ENCODE assay signal across 19 cellular contexts in genomic region chr4:98249831-98250230, GRCh38. TPM values are rescaled to one million over a fixed set of nuclear protein-coding genes. Genes with fewer than 3 reads are reported as not detected.
DNase-seq lines count a peak whose midpoint lies in the region; ATAC-seq, FAIRE-seq and TF ChIP-seq lines count a peak whose summit lies in the region.
"Had no signal": no experiment of that assay in that cellular context is flagged by ENCODE, and none has a peak within 500 bp of the region (broad histone marks: within the 10 kb centered on the region; RNA-seq: fewer than 3 reads in every experiment).

No MANE protein-coding gene starts in this region.

- POLR2A ChIA-PET in A549 (lab: Yijun Ruan, JAX), result no interaction called here
- POLR2A ChIA-PET in A673 (lab: Charles Lee; ENCODE audit: low non-redundant PET), result no interaction called here

- ATAC-seq in A549, result no peak
- ATAC-seq: CD8-positive, alpha-beta T cell had no signal

- H3K4me1 Mint-ChIP-seq in activated naive CD4-positive, alpha-beta T cell treated with anti-CD3 and anti-CD28 coated beads, Interleukin-2, amount 50 U/mL, for 24 hours, result peaks cover 14% of the 10 kb centered on the region
- H3K4me1 Mint-ChIP-seq in activated T-helper 1 cell treated with anti-CD3 and anti-CD28 coated beads, Interleukin-12 subunit alpha, Interleukin-12 subunit beta, Interleukin-2, Interleukin-4 antibody, amounts not matched to agents 30 ng/mL and 10 ng/mL and 1 ng/mL, durations not matched to agents 14 hours and 24 hours and 36 hours (ENCODE audit: low read depth), result peaks cover 18% of the 10 kb centered on the region
- H3K4me1 Mint-ChIP-seq: H9 had no signal

- H3K36me3 Mint-ChIP-seq in activated naive CD4-positive, alpha-beta T cell treated with anti-CD3 and anti-CD28 coated beads, Interleukin-2, amount 50 U/mL, for 24 hours, result no peaks in the 10 kb centered on the region
- H3K36me3 Mint-ChIP-seq in activated T-helper 1 cell treated with anti-CD3 and anti-CD28 coated beads, Interleukin-12 subunit alpha, Interleukin-12 subunit beta, Interleukin-2, Interleukin-4 antibody, amounts not matched to agents 30 ng/mL and 10 ng/mL and 1 ng/mL, durations not matched to agents 14 hours and 24 hours and 36 hours (ENCODE audit: low read depth), result no peaks in the 10 kb centered on the region
- H3K36me3 Mint-ChIP-seq: CD8-positive, alpha-beta T cell had no signal

- H3K4me3 ChIP-seq in A549 (no peak overlapping the region), A673 (ENCODE audit: low read depth, low read length, poor library complexity, severe bottlenecking) (no peak overlapping the region)
- H3K4me3 ChIP-seq: GM23248 had no signal

- no TSS peak for BruUV-seq in A673 (replicated peaks; lab: Mats Ljungman, UMichigan)

- H3K4me2 ChIP-seq in A549, result no peak overlapping the region

- no peak for TF ChIP-seq RAD21 in A549 (conservative IDR thresholded peaks at IDR 0.05 in 1 of 2, IDR thresholded peaks at IDR 0.05 in 1 of 2)

- peak overlapping the region; percentile 0 for H3K27ac Mint-ChIP-seq in activated naive CD4-positive, alpha-beta T cell treated with anti-CD3 and anti-CD28 coated beads, Interleukin-2, amount 50 U/mL, for 24 hours
- peak overlapping the region; percentile 25 for H3K27ac Mint-ChIP-seq in activated T-helper 1 cell treated with anti-CD3 and anti-CD28 coated beads, Interleukin-12 subunit alpha, Interleukin-12 subunit beta, Interleukin-2, Interleukin-4 antibody, amounts not matched to agents 30 ng/mL and 10 ng/mL and 1 ng/mL, durations not matched to agents 14 hours and 24 hours and 36 hours
- H3K27ac Mint-ChIP-seq: CD8-positive, alpha-beta T cell; HFFc6 had no signal

- H3K4me1 ChIP-seq in A549 (no peaks in the 10 kb centered on the region), A673 (ENCODE audit: insufficient read depth, low read length, poor library complexity, severe bottlenecking) (no peaks in the 10 kb centered on the region)

- TF ChIP-seq EP300 in A549 (IDR thresholded peaks at IDR 0.05), result no peak

- no peaks in the 10 kb centered on the region for H3K27me3 ChIP-seq in A673 (replicated peaks; ENCODE audit: insufficient read depth, low read depth, low read length, poor library complexity)

- no peak overlapping the region for H3K4me3 Mint-ChIP-seq in activated naive CD4-positive, alpha-beta T cell treated with anti-CD3 and anti-CD28 coated beads, Interleukin-2, amount 50 U/mL, for 24 hours
- H3K4me3 Mint-ChIP-seq in activated T-helper 1 cell treated with anti-CD3 and anti-CD28 coated beads, Interleukin-12 subunit alpha, Interleukin-12 subunit beta, Interleukin-2, Interleukin-4 antibody, amounts not matched to agents 30 ng/mL and 10 ng/mL and 1 ng/mL, durations not matched to agents 14 hours and 24 hours and 36 hours, result no peak overlapping the region
- H3K4me3 Mint-ChIP-seq: CD8-positive, alpha-beta T cell; H9; HFFc6 had no signal

- H3K9me3 Mint-ChIP-seq in activated naive CD4-positive, alpha-beta T cell treated with anti-CD3 and anti-CD28 coated beads, Interleukin-2, amount 50 U/mL, for 24 hours, result no peaks in the 10 kb centered on the region
- H3K9me3 Mint-ChIP-seq in activated T-helper 1 cell treated with anti-CD3 and anti-CD28 coated beads, Interleukin-12 subunit alpha, Interleukin-12 subunit beta, Interleukin-2, Interleukin-4 antibody, amounts not matched to agents 30 ng/mL and 10 ng/mL and 1 ng/mL, durations not matched to agents 14 hours and 24 hours and 36 hours, result peaks cover 4% of the 10 kb centered on the region
- H3K9me3 Mint-ChIP-seq: CD8-positive, alpha-beta T cell; H9; HFFc6 had no signal

- H3K27me3 Mint-ChIP-seq in activated naive CD4-positive, alpha-beta T cell treated with anti-CD3 and anti-CD28 coated beads, Interleukin-2, amount 50 U/mL, for 24 hours, result peaks cover 2% of the 10 kb centered on the region
- peaks cover 6% of the 10 kb centered on the region for H3K27me3 Mint-ChIP-seq in activated T-helper 1 cell treated with anti-CD3 and anti-CD28 coated beads, Interleukin-12 subunit alpha, Interleukin-12 subunit beta, Interleukin-2, Interleukin-4 antibody, amounts not matched to agents 30 ng/mL and 10 ng/mL and 1 ng/mL, durations not matched to agents 14 hours and 24 hours and 36 hours (ENCODE audit: insufficient read depth)

- no peak for FAIRE-seq in A549 (lab: Jason Lieb, UNC)
- FAIRE-seq: A204.1, G401.6, GM12892, GM19239 had no signal

- CTCF ChIA-PET in A549 (lab: Yijun Ruan, JAX) (no interaction called here), A673 (lab: Charles Lee) (no interaction called here)

- H3K36me3 ChIP-seq in A673 (ENCODE audit: insufficient read depth, low read length, poor library complexity, severe bottlenecking), result no peaks in the 10 kb centered on the region

- 82% methylated on average over 1 of the region's 1 CpG for WGBS in A549 (ENCODE audit: missing lambda C conversion rate)

- no peak for TF ChIP-seq POLR2A in A549 (IDR thresholded peaks at IDR 0.05; ENCODE audit: low read length)

- TF ChIP-seq CTCF in A549 (IDR thresholded peaks at IDR 0.05) (no peak), A673 (conservative IDR thresholded peaks at IDR 0.05; ENCODE audit: low read depth, low read length) (no peak)

- no peaks in the 10 kb centered on the region for H3K9me3 ChIP-seq in A549
- no peaks in the 10 kb centered on the region for H3K9me3 ChIP-seq in A673 (ENCODE audit: low read depth, low read length, poor library complexity, severe bottlenecking)
- H3K9me3 ChIP-seq: Caco-2 had no signal

- H3K27ac ChIP-seq in A549 (no peak overlapping the region), A673 (ENCODE audit: low read depth, low read length, poor library complexity, severe bottlenecking) (no peak overlapping the region)
- H3K27ac ChIP-seq: 22Rv1, GM23248 had no signal

- no peak for DNase-seq in activated naive CD4-positive, alpha-beta T cell treated with anti-CD3 and anti-CD28 coated beads, Interleukin-2, amount 50 U/mL, for 16 hours
- DNase-seq in A549 (ENCODE audit: low read depth in 1 of 2, low spot score in 1 of 2), result no peak
- DNase-seq in activated T-helper 1 cell treated with anti-CD3 and anti-CD28 coated beads, Interleukin-12 subunit alpha, Interleukin-12 subunit beta, Interleukin-2, Interleukin-4 antibody, amounts not matched to agents 30 ng/mL and 10 ng/mL and 1 ng/mL, durations not matched to agents 14 hours and 24 hours and 36 hours (ENCODE audit: low spot score), result no peak
- no peak for DNase-seq in stimulated activated CD8-positive, alpha-beta memory T cell treated with anti-CD3 and anti-CD28 coated beads, Interleukin-4, amount 100 ng/mL, for 48 hours
- no peak for DNase-seq in A673 (ENCODE audit: low spot score)
- DNase-seq: C1 segment of cervical spinal cord; Caco-2; CD8-positive, alpha-beta T cell; DMS153; DND-41; GM23248; H9; HFFc6 had no signal

- intact Hi-C loops in activated T-helper 1 cell treated with anti-CD3 and anti-CD28 coated beads, Interleukin-12 subunit alpha, Interleukin-12 subunit beta, Interleukin-2, Interleukin-4 antibody, amounts not matched to agents 30 ng/mL and 10 ng/mL and 1 ng/mL, durations not matched to agents 14 hours and 24 hours and 36 hours (cut with micrococcal nuclease), result loop anchor here (5.0 kb wide), 1 partner anchor 108 kb away; the partner anchor contains the start of gene STPG2
- intact Hi-C loops in A673 (cut with micrococcal nuclease; ENCODE audit: unreplicated experiment), result no loop called here

TF ChIP-seq in A549, 52 proteins besides CTCF, POLR2A, EP300 and RAD21:
- TF ChIP-seq MAFK (IDR thresholded peaks at IDR 0.05; ENCODE audit: partially characterized antibody) (peak; percentile 28), MAX (IDR thresholded peaks at IDR 0.05) (no peak)
TF ChIP-seq in A549: peak in this region for 1.

RNA-seq across cellular contexts. Expression of gene RAP1GDS1, which starts 11.4 kb away (rescaled TPM):
- polyA plus RNA-seq in A549 (2011; rRNA removed), result 30.7 and 31.6 TPM in 2 replicates
- 10.7 and 12.3 TPM in 2 replicates for polyA plus RNA-seq in A549 (2012; cell fraction: cytosol; rRNA removed)
- 5.9 and 6.4 TPM in 2 replicates for polyA plus RNA-seq in A549 (2012; cell fraction: nucleus; rRNA removed)
- 29.3 to 31.0 TPM (median 29.3 TPM) in 3 replicates for polyA plus RNA-seq in A549 (2017; fragmentation: RNase III; extraction: RNeasy Plus Mini Kit Qiagen cat#74134 plus additional on column Dnase treatment)
- polyA minus RNA-seq in A549 (2011; rRNA and poly(A)+ RNA removed), result 20.5 and 29.2 TPM in 2 replicates
- total RNA-seq in activated T-helper 1 cell treated with anti-CD3 and anti-CD28 coated beads, Interleukin-12 subunit alpha, Interleukin-12 subunit beta, Interleukin-2, Interleukin-4 antibody, amounts not matched to agents 30 ng/mL and 10 ng/mL and 1 ng/mL, durations not matched to agents 14 hours and 24 hours and 36 hours, result 53.0 and 56.3 TPM in 2 replicates
- total RNA-seq in A673 (2021), result 41.0 and 44.5 TPM in 2 replicates
